ENCODE assay signal across 32 cellular contexts in genomic region chr13:92622905-92623304, GRCh38.
"Had no signal": no experiment of that assay in that cellular context is flagged by ENCODE, and none has a peak within 500 bp of the region (broad histone marks: within the 10 kb centered on the region; RNA-seq: fewer than 3 reads in every experiment).

No MANE protein-coding gene starts in this region.

- H3K4me1 ChIP-seq: adrenal gland, ascending aorta, body of pancreas, breast epithelium had no signal

- H3K27ac ChIP-seq: adrenal gland, ascending aorta, body of pancreas, brain microvascular endothelial cell, breast epithelium, cardiac muscle cell had no signal

- FAIRE-seq: astrocyte, bronchial epithelial cell had no signal

- H3K9me3 ChIP-seq: adrenal gland, ascending aorta, body of pancreas, breast epithelium had no signal

- DNase-seq: activated effector memory CD4-positive, alpha-beta T cell treated with anti-CD3 and anti-CD28 coated beads, Interleukin-2, amount 50 U/mL, for 16 hours; activated effector memory CD4-positive, alpha-beta T cell treated with Interleukin-2 at 50 U/mL for 16 hours; activated gamma-delta T cell; activated gamma-delta T cell treated with Interleukin-2 at 50 U/mL for 16 hours; activated naive CD4-positive, alpha-beta T cell; activated naive CD4-positive, alpha-beta T cell treated with anti-CD3 and anti-CD28 coated beads for 36 hours; activated naive CD4-positive, alpha-beta T cell treated with anti-CD3 and anti-CD28 coated beads, Interleukin-2, amount 10 ng/mL, durations not matched to agents 7 days and 5 days; activated naive CD4-positive, alpha-beta T cell treated with anti-CD3 and anti-CD28 coated beads, Interleukin-2, amount 50 U/mL, for 16 hours; activated naive CD4-positive, alpha-beta T cell treated with Interleukin-2 at 50 U/mL for 16 hours; activated naive CD8-positive, alpha-beta T cell treated with anti-CD3 and anti-CD28 coated beads for 36 hours; activated naive CD8-positive, alpha-beta T cell treated with anti-CD3 and anti-CD28 coated beads, Interleukin-2, amount 10 ng/mL, durations not matched to agents 7 days and 5 days; activated naive CD8-positive, alpha-beta T cell treated with anti-CD3 and anti-CD28 coated beads, Interleukin-2, amount 50 U/mL, for 24 hours; activated T-cell treated with anti-CD3 and anti-CD28 coated beads, Interleukin-2, amount 50 U/mL, for 1 hour; activated T-cell treated with anti-CD3 and anti-CD28 coated beads, Interleukin-2, amount 50 U/mL, for 24 hours; activated T-cell treated with anti-CD3 and anti-CD28 coated beads, Interleukin-2, amount 50 U/mL, for 4 hours; activated T-cell treated with anti-CD3 and anti-CD28 coated beads, Interleukin-2, amount 50 U/mL, for 48 hours; activated T-cell treated with anti-CD3 and anti-CD28 coated beads, Interleukin-2, amount 50 U/mL, for 72 hours; adrenal gland; amniotic stem cell; amygdala; anterior cingulate cortex; aorta; body of pancreas; brain microvascular endothelial cell; caudate nucleus; central memory CD4-positive, alpha-beta T cell; cerebellar nuclear complex had no signal

- H3K27me3 ChIP-seq: adrenal gland, ascending aorta, body of pancreas, brain microvascular endothelial cell, breast epithelium, cardiac muscle cell had no signal

- H3K4me3 ChIP-seq: adrenal gland, ascending aorta, body of pancreas, breast epithelium, cardiac muscle cell had no signal

- H3K36me3 ChIP-seq: adrenal gland, ascending aorta, brain microvascular endothelial cell, breast epithelium, cardiac muscle cell had no signal
